ENCODE assay signal across 7 cellular contexts in the genomic region with DNA sequence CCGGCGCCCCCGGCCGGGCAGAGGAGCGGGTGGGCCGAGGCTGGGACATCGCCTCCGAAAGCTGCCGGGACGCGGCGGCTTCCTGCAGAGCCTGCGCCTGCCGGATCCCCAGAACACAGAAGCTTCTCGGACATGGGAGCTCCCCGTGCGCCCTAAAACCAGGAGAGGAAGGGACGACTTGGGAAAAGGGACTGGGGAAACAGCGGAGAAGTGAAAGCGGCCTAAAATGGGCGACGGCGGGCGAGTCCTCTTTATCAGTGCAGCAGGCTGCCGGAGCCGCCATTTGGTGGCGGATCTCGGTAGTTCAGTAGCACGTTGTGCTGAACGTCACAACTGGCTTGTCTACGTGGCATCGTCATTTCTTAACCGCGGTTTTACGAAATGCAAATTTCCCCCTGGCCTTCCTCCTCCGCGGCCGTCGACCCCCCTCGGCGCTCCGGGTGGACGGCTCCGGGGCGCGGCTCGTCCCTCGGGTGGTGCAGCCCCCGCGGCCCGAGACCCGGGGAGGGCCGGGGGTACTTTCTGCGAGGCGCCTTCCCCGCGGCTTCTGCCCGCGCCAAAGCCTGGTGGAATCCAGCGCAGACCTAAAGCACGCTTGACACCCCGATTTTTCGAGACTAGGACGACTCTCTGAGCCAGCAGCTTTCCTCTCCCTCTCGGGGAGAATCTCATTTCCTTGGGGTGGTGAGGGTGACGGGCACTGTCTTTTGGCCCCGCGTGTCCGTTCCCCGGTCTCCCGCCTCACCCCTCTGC. TPM values are rescaled to one million over a fixed set of nuclear protein-coding genes. Genes with fewer than 3 reads are reported as not detected.
DNase-seq lines count a peak whose midpoint lies in the region; ATAC-seq and TF ChIP-seq lines count a peak whose summit lies in the region.

No MANE protein-coding gene starts in this region.

- no peak for TF ChIP-seq CTCF in glutamatergic neuron (IDR thresholded peaks at IDR 0.05; ENCODE audit: partially characterized antibody, unreplicated experiment)
- TF ChIP-seq CTCF in osteoblast (IDR thresholded peaks at IDR 0.05; ENCODE audit: extremely low read depth, low read depth, low read length): no peak
- no peak for TF ChIP-seq CTCF in WERI-Rb-1 (IDR thresholded peaks at IDR 0.05; ENCODE audit: low read depth, low read length)

- H3K4me2 ChIP-seq in osteoblast (ENCODE audit: insufficient read depth, low read length): peak overlapping the region; percentile 83

- peaks cover 23% of the 10 kb centered on the region for H3K27me3 Mint-ChIP-seq in glutamatergic neuron (ENCODE audit: unreplicated experiment)

- no peaks in the 10 kb centered on the region for H3K4me1 ChIP-seq in osteoblast (ENCODE audit: insufficient read depth, low read length)

- H3K4me1 Mint-ChIP-seq in glutamatergic neuron (ENCODE audit: low read depth, unreplicated experiment): peaks cover 1% of the 10 kb centered on the region

- peak overlapping the region; percentile 71 for H3K4me3 ChIP-seq in osteoblast (ENCODE audit: insufficient read depth, low read length)
- no peak overlapping the region for H3K4me3 ChIP-seq in WERI-Rb-1 (ENCODE audit: low read depth, low read length)

- H3K4me3 Mint-ChIP-seq in glutamatergic neuron (ENCODE audit: unreplicated experiment): peak overlapping the region; percentile 42

- H3K9me3 ChIP-seq in osteoblast (ENCODE audit: low read depth, low read length) (no peaks in the 10 kb centered on the region), WERI-Rb-1 (ENCODE audit: severe bottlenecking) (no peaks in the 10 kb centered on the region)

- peaks cover 66% of the 10 kb centered on the region for H3K27me3 ChIP-seq in osteoblast (ENCODE audit: insufficient read depth, low read length)
- no peaks in the 10 kb centered on the region for H3K27me3 ChIP-seq in WERI-Rb-1 (ENCODE audit: insufficient read depth, low read depth, severe bottlenecking)

- H3K36me3 ChIP-seq in osteoblast (ENCODE audit: insufficient read depth, low read length): no peaks in the 10 kb centered on the region
- no peaks in the 10 kb centered on the region for H3K36me3 ChIP-seq in WERI-Rb-1

- H3K36me3 Mint-ChIP-seq in glutamatergic neuron (ENCODE audit: unreplicated experiment): peaks cover 4% of the 10 kb centered on the region

- H3K27ac Mint-ChIP-seq in glutamatergic neuron (ENCODE audit: unreplicated experiment): no peak overlapping the region

- H3K9me3 Mint-ChIP-seq in glutamatergic neuron (ENCODE audit: unreplicated experiment): peaks cover 11% of the 10 kb centered on the region

- H3K27ac ChIP-seq in osteoblast (ENCODE audit: low read depth, low read length): no peak overlapping the region
- H3K27ac ChIP-seq in WERI-Rb-1: no peak overlapping the region

- no peaks in the 10 kb centered on the region for H4K20me1 ChIP-seq in osteoblast (ENCODE audit: insufficient read depth, low read length)

- DNase-seq in activated effector memory CD4-positive, alpha-beta T cell treated with anti-CD3 and anti-CD28 coated beads, Interleukin-2, amount 50 U/mL, for 16 hours: peak; percentile 88
- peak; percentile 55 for DNase-seq in glutamatergic neuron
- DNase-seq in osteoblast (ENCODE audit: insufficient read length, low spot score, missing footprints): peak; percentile 98
- DNase-seq in WERI-Rb-1: no peak
- no peak for DNase-seq in G401 (ENCODE audit: low spot score)

- peak overlapping the region; percentile 92 for H2AFZ ChIP-seq in osteoblast (ENCODE audit: low read length)

- in situ Hi-C loops in G401 (cut with HindIII; ENCODE audit: low sequenced_read_pairs): no loop called here

- ATAC-seq in GM19025 (IDR thresholded peaks at IDR 0.05; ENCODE audit: low read depth, unreplicated experiment) (peak; percentile 45), HG03558 (IDR thresholded peaks at IDR 0.05; ENCODE audit: extremely low read depth, unreplicated experiment) (peak; percentile 35)

- H3K79me2 ChIP-seq in osteoblast (ENCODE audit: insufficient read depth, low read length): no peaks in the 10 kb centered on the region

RNA-seq across cellular contexts. Expression of gene SPAG6, which starts 9.9 kb away (rescaled TPM):
- total RNA-seq in glutamatergic neuron (ENCODE audit: unreplicated experiment) (not detected), osteoblast (not detected in 2 replicates)
- 52.9 and 57.2 TPM in 2 replicates for total RNA-seq in G401 (2014; rRNA removed; shearing (Covaris generic))

RNA-seq across cellular contexts. Expression of gene BMI1, which starts 14.5 kb away (rescaled TPM):
- total RNA-seq in glutamatergic neuron (ENCODE audit: unreplicated experiment) (23.3 TPM), osteoblast (64.8 and 73.1 TPM in 2 replicates)
- 305 and 441 TPM in 2 replicates for total RNA-seq in G401 (2014; rRNA removed; shearing (Covaris generic))

RNA-seq across cellular contexts. Expression of gene COMMD3, which starts 19.2 kb away (rescaled TPM):
- total RNA-seq in glutamatergic neuron (ENCODE audit: unreplicated experiment): 31.7 TPM
- 49.2 and 53.9 TPM in 2 replicates for total RNA-seq in osteoblast
- total RNA-seq in G401 (2014; rRNA removed; shearing (Covaris generic)): 119 and 132 TPM in 2 replicates

Comparison
In these comparisons a context has a peak if more than half of its experiments do, and no peak if none do; other contexts are left out.
1. DNase-seq: peak in activated effector memory CD4-positive, alpha-beta T cell treated with anti-CD3 and anti-CD28 coated beads, Interleukin-2, amount 50 U/mL, for 16 hours (single experiment), glutamatergic neuron (single experiment) and osteoblast (single experiment); none in WERI-Rb-1 (single experiment) and G401 (single experiment).
2. RNA of gene SPAG6, which starts 9.9 kb away (total RNA-seq): 52.9 to 57.2 TPM in G401; not detected in glutamatergic neuron (single experiment) and not detected in osteoblast; every median in the first group is over 10 times any median in the second.